In the genomic region with DNA sequence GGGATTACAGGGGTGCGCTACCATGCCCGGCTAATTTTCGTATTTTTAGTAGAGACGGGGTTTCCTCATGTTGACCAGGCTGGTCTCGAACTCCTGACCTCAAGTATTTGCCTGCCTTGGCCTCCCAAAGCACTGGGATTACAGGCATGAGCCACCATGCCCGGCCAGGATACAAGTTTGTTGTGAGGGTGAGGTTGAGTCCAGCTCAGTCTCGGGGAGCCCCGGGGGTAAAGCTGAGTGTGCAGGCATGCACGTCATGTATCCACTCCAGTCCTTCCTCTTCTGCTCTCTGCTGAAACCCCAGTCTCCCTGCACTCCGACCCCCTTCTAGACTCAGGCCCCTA, we compare ENCODE assay signal across 14 cellular contexts. TPM values are rescaled to one million over a fixed set of nuclear protein-coding genes. Genes with fewer than 3 reads are reported as not detected.
A peak's percentile ranks its signal among the peaks of the same experiment; 100 is the strongest.
DNase-seq lines count a peak whose midpoint lies in the region; ATAC-seq and TF ChIP-seq lines count a peak whose summit lies in the region.
"Had no signal": no experiment of that assay in that cellular context is flagged by ENCODE, and none has a peak within 500 bp of the region (broad histone marks: within the 10 kb centered on the region; RNA-seq: fewer than 3 reads in every experiment).

No MANE protein-coding gene starts in this region.

- intact Hi-C loops in heart left ventricle (cut with DNase I) = no loop called here
- intact Hi-C loops in Right ventricle myocardium superior (cut with DNase I) = no loop called here
- intact Hi-C loops in ovary (cut with DNase I) = no loop called here
- intact Hi-C loops in upper lobe of right lung (cut with DNase I) = no loop called here

- H3K27ac ChIP-seq in heart left ventricle (peak overlapping the region; percentile 52 to 87 (median 79)), gastroesophageal sphincter (peak overlapping the region; percentile 83 to 91 (median 90)), ovary (peak overlapping the region; percentile 69 to 92), upper lobe of right lung (peak overlapping the region; percentile 76)

- peaks cover 0 to 19% (median 13%) of the 10 kb centered on the region in 12 donors for H3K4me1 ChIP-seq in heart left ventricle
- peaks cover 4 to 32% (median 14%) of the 10 kb centered on the region in 3 donors for H3K4me1 ChIP-seq in gastroesophageal sphincter
- peaks cover 12% of the 10 kb centered on the region for H3K4me1 ChIP-seq in ovary (ENCODE audit: insufficient read depth)
- H3K4me1 ChIP-seq in upper lobe of right lung = peaks cover 18% of the 10 kb centered on the region

- no peak overlapping the region for H3K27ac Mint-ChIP-seq in stimulated activated effector memory CD8-positive, alpha-beta T cell treated with anti-CD3 and anti-CD28 coated beads, Interleukin-12 subunit alpha, Interleukin-12 subunit beta, amount 100 ng/mL, for 72 hours
- H3K27ac Mint-ChIP-seq: activated naive CD8-positive, alpha-beta T cell had no signal

- peaks cover 9% of the 10 kb centered on the region for H3K4me1 Mint-ChIP-seq in stimulated activated effector memory CD8-positive, alpha-beta T cell treated with anti-CD3 and anti-CD28 coated beads, Interleukin-12 subunit alpha, Interleukin-12 subunit beta, amount 100 ng/mL, for 72 hours

- no peak for DNase-seq in heart left ventricle
- DNase-seq in Right ventricle myocardium superior = no peak
- no peak for DNase-seq in ovary
- DNase-seq in upper lobe of right lung = no peak
- no peak for DNase-seq in activated naive CD4-positive, alpha-beta T cell treated with Interleukin-2 at 50 U/mL for 16 hours
- no peak for DNase-seq in stimulated activated effector memory CD8-positive, alpha-beta T cell treated with anti-CD3 and anti-CD28 coated beads, Interleukin-12 subunit alpha, Interleukin-12 subunit beta, amount 100 ng/mL, for 72 hours (ENCODE audit: low spot score in 2 of 2)
- DNase-seq: COR-L47, GF-D8, MM.1S, WERI-Rb-1 had no signal

- H3K9me3 ChIP-seq in heart left ventricle (no peaks in the 10 kb centered on the region), gastroesophageal sphincter (no peaks in the 10 kb centered on the region), ovary (no peaks in the 10 kb centered on the region), upper lobe of right lung (no peaks in the 10 kb centered on the region)

- TF ChIP-seq EP300 in gastroesophageal sphincter (IDR thresholded peaks at IDR 0.05) = no peak
- no peak for TF ChIP-seq EP300 in ovary (IDR thresholded peaks at IDR 0.05)

- H3K36me3 ChIP-seq in heart left ventricle = no peaks in the 10 kb centered on the region
- H3K36me3 ChIP-seq in gastroesophageal sphincter = no peaks in the 10 kb centered on the region
- H3K36me3 ChIP-seq in ovary = no peaks in the 10 kb centered on the region
- no peaks in the 10 kb centered on the region for H3K36me3 ChIP-seq in upper lobe of right lung
- H3K36me3 ChIP-seq: WERI-Rb-1 had no signal

- H3K4me3 ChIP-seq in heart left ventricle (no peak overlapping the region), gastroesophageal sphincter (no peak overlapping the region), ovary (no peak overlapping the region), upper lobe of right lung (no peak overlapping the region)

- H3K9me3 Mint-ChIP-seq in stimulated activated effector memory CD8-positive, alpha-beta T cell treated with anti-CD3 and anti-CD28 coated beads, Interleukin-12 subunit alpha, Interleukin-12 subunit beta, amount 100 ng/mL, for 72 hours = no peaks in the 10 kb centered on the region

- 89 to 93% (median 90%) methylated on average over 10 of the region's 10 CpGs for WGBS in heart left ventricle, 4 donors
- WGBS in gastroesophageal sphincter (ENCODE audit: low coverage in 1 of 2), 2 donors = 55% methylated on average over 4 of the region's 10 CpGs; no CpG with 5 or more reads in 1 of the 2 donors
- 92 to 93% (median 92%) methylated on average over 10 of the region's 10 CpGs for WGBS in ovary, 3 donors

- no peak overlapping the region for H3K4me3 Mint-ChIP-seq in stimulated activated effector memory CD8-positive, alpha-beta T cell treated with anti-CD3 and anti-CD28 coated beads, Interleukin-12 subunit alpha, Interleukin-12 subunit beta, amount 100 ng/mL, for 72 hours
- H3K4me3 Mint-ChIP-seq: activated naive CD8-positive, alpha-beta T cell had no signal

- H3K36me3 Mint-ChIP-seq in stimulated activated effector memory CD8-positive, alpha-beta T cell treated with anti-CD3 and anti-CD28 coated beads, Interleukin-12 subunit alpha, Interleukin-12 subunit beta, amount 100 ng/mL, for 72 hours = no peaks in the 10 kb centered on the region

- ATAC-seq in heart left ventricle (no peak), Right ventricle myocardium superior (ENCODE audit: poor library complexity) (no peak), gastroesophageal sphincter (no peak), upper lobe of right lung (no peak), GM21825 (IDR thresholded peaks at IDR 0.05; ENCODE audit: unreplicated experiment) (no peak)
- no peak for ATAC-seq in stimulated activated effector memory CD8-positive, alpha-beta T cell treated with anti-CD3 and anti-CD28 coated beads, Interleukin-12 subunit alpha, Interleukin-12 subunit beta, amount 100 ng/mL, for 72 hours

- H3K27me3 ChIP-seq in heart left ventricle (no peaks in the 10 kb centered on the region), gastroesophageal sphincter (no peaks in the 10 kb centered on the region), ovary (no peaks in the 10 kb centered on the region), upper lobe of right lung (no peaks in the 10 kb centered on the region)

- TF ChIP-seq CTCF in heart left ventricle (IDR thresholded peaks at IDR 0.05) (no peak), gastroesophageal sphincter (IDR thresholded peaks at IDR 0.05) (no peak), ovary (IDR thresholded peaks at IDR 0.05) (no peak), upper lobe of right lung (IDR thresholded peaks at IDR 0.05) (no peak)

- TF ChIP-seq POLR2A in heart left ventricle (IDR thresholded peaks at IDR 0.05) (no peak), gastroesophageal sphincter (IDR thresholded peaks at IDR 0.05) (no peak), ovary (IDR thresholded peaks at IDR 0.05) (no peak)

RNA-seq across cellular contexts. Expression of gene HPD, which starts 0.4 kb away (rescaled TPM):
- total RNA-seq in heart left ventricle (1 to 10 TPM in 7 of 9 donors, under 1 TPM in 2; 0.36 to 2.2 (median 1.5) TPM), Right ventricle myocardium superior (2.7 TPM), gastroesophageal sphincter (1 to 10 TPM in 3 of 4 donors, not detected in 1; 1.2 to 5.0 (median 2.6) TPM), ovary (1 to 10 TPM; 1.2 to 7.2 (median 4.4) TPM), upper lobe of right lung (1.8 TPM)
- polyA plus RNA-seq in heart left ventricle (1 to 10 TPM in 1 of 2 donors, under 1 TPM in 1; 0.55 to 1.1 TPM), ovary (1 to 10 TPM; 1.3 to 4.0 TPM)
- total RNA-seq: chondrocyte had no signal

RNA-seq across cellular contexts. Expression of gene PSMD9, which starts 30.3 kb away (rescaled TPM):
- total RNA-seq in heart left ventricle = 10 to 100 TPM; 28.8 to 47.8 (median 37.9) TPM
- polyA plus RNA-seq in heart left ventricle = 100 to 1,000 TPM in 1 of 2 donors, 10 to 100 TPM in 1; 24.8 to 133 TPM
- 34.9 TPM for total RNA-seq in Right ventricle myocardium superior
- total RNA-seq in gastroesophageal sphincter = 10 to 100 TPM; 54.8 to 79.5 (median 70.7) TPM
- total RNA-seq in ovary = 10 to 100 TPM; 24.4 to 57.0 (median 35.5) TPM
- 10 to 100 TPM; 25.6 to 58.7 TPM for polyA plus RNA-seq in ovary
- 43.4 TPM for total RNA-seq in upper lobe of right lung

RNA-seq across cellular contexts. Expression of gene SETD1B, which starts 54.5 kb away (rescaled TPM):
- total RNA-seq in heart left ventricle (10 to 100 TPM in 5 of 9 donors, 1 to 10 TPM in 4; 6.2 to 17.0 (median 12.0) TPM), Right ventricle myocardium superior (8.6 TPM), gastroesophageal sphincter (10 to 100 TPM in 3 of 4 donors, 1 to 10 TPM in 1; 9.6 to 25.1 (median 20.3) TPM), ovary (10 to 100 TPM in 5 of 7 donors, 1 to 10 TPM in 2; 8.7 to 44.6 (median 31.7) TPM), upper lobe of right lung (18.4 TPM)
- polyA plus RNA-seq in heart left ventricle (1 to 10 TPM; 6.9 to 7.2 TPM), ovary (10 to 100 TPM in 1 of 2 donors, 1 to 10 TPM in 1; 6.2 to 15.5 TPM)
